In the genomic region with DNA sequence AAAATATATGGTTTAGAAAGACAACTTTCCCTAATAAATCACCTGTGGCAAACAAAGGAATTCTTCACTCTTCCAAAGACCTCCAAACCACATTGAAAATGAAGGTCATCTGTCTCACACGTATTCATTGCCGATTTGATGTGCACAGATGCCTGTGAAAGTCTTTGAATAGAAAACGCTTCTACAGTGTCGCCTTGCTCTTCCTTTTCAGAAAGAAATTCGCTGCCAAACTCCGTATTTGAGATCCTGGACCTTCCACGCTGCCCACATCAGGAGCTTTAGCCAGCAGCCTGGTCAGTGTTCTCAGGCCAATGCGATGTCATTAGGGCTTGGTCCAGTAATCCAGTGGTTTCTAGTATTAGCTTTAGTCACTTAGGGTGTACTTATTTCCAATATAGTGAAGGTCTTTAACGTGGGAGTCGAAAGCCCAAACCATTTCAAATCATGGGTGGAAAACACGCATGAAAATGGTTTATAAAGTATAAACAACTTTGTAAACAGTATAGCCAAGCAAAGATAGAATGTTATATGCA, we compare ENCODE assay signal across 1 cellular context.
TF ChIP-seq lines count a peak whose summit lies in the region.

No MANE protein-coding gene starts in this region.

TF ChIP-seq in HepG2, 621 proteins besides CTCF, POLR2A, EP300 and RAD21 (continued from another document):
- TF ChIP-seq TRAFD1 (CRISPR knock-in tag; IDR thresholded peaks at IDR 0.05; ENCODE audit: borderline replicate concordance): no peak
- no peak for TF ChIP-seq SNAPC2 (CRISPR knock-in tag; IDR thresholded peaks at IDR 0.05)
- TF ChIP-seq ZNF337 (CRISPR knock-in tag; IDR thresholded peaks at IDR 0.05; ENCODE audit: borderline replicate concordance, low read depth): no peak
- TF ChIP-seq TBX2 (CRISPR knock-in tag; IDR thresholded peaks at IDR 0.05; ENCODE audit: borderline replicate concordance): no peak
- no peak for TF ChIP-seq ZSCAN30 (CRISPR knock-in tag; IDR thresholded peaks at IDR 0.05)
- TF ChIP-seq U2AF2 (IDR thresholded peaks at IDR 0.05; ENCODE audit: low read depth, low read length): no peak
- TF ChIP-seq KAT7 (CRISPR knock-in tag; IDR thresholded peaks at IDR 0.05; ENCODE audit: borderline replicate concordance): no peak
- no peak for TF ChIP-seq NR2F1 (CRISPR knock-in tag; IDR thresholded peaks at IDR 0.05)
- TF ChIP-seq CBFB (CRISPR knock-in tag; IDR thresholded peaks at IDR 0.05): no peak
TF ChIP-seq in HepG2: peak in this region for 0.
